1 cellular context compared by ENCODE assay signal in the genomic region with DNA sequence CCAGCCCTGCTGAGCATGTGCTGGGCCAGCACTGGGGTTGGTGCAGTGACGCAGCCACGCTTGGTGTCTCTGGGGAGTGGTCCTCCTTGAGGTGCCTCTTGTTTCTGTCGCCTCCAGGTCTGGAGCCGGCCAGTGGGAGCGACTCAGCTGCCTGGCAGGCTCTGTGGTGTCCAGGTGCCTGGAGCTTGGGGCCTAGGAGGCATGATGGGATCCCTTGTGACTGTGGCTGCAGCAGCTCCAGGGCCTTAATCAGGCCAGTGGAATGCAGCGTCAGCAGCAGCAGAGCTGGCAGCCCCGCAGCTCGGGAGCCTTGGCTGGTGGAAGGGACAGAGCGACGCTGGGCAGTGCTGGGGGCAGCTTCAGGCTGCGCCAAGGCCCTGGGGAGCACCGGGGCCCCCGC.
TF ChIP-seq lines count a peak whose summit lies in the region.

No MANE protein-coding gene starts in this region.

TF ChIP-seq in GM23338, 12 proteins besides CTCF, POLR2A, EP300 and RAD21 (continued from another document):
- TF ChIP-seq, protein P1, sequence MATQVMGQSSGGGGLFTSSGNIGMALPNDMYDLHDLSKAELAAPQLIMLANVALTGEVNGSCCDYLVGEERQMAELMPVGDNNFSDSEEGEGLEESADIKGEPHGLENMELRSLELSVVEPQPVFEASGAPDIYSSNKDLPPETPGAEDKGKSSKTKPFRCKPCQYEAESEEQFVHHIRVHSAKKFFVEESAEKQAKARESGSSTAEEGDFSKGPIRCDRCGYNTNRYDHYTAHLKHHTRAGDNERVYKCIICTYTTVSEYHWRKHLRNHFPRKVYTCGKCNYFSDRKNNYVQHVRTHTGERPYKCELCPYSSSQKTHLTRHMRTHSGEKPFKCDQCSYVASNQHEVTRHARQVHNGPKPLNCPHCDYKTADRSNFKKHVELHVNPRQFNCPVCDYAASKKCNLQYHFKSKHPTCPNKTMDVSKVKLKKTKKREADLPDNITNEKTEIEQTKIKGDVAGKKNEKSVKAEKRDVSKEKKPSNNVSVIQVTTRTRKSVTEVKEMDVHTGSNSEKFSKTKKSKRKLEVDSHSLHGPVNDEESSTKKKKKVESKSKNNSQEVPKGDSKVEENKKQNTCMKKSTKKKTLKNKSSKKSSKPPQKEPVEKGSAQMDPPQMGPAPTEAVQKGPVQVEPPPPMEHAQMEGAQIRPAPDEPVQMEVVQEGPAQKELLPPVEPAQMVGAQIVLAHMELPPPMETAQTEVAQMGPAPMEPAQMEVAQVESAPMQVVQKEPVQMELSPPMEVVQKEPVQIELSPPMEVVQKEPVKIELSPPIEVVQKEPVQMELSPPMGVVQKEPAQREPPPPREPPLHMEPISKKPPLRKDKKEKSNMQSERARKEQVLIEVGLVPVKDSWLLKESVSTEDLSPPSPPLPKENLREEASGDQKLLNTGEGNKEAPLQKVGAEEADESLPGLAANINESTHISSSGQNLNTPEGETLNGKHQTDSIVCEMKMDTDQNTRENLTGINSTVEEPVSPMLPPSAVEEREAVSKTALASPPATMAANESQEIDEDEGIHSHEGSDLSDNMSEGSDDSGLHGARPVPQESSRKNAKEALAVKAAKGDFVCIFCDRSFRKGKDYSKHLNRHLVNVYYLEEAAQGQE (IDR thresholded peaks at IDR 0.05; ENCODE audit: unreplicated experiment): no peak
- TF ChIP-seq JUNB (IDR thresholded peaks at IDR 0.05; ENCODE audit: unreplicated experiment): no peak
- no peak for TF ChIP-seq ZNF331 (CRISPR knock-in tag; IDR thresholded peaks at IDR 0.05; ENCODE audit: low read depth)
- no peak for TF ChIP-seq EZH2 (IDR thresholded peaks at IDR 0.05; ENCODE audit: low read depth, unreplicated experiment)
- TF ChIP-seq, protein P2, sequence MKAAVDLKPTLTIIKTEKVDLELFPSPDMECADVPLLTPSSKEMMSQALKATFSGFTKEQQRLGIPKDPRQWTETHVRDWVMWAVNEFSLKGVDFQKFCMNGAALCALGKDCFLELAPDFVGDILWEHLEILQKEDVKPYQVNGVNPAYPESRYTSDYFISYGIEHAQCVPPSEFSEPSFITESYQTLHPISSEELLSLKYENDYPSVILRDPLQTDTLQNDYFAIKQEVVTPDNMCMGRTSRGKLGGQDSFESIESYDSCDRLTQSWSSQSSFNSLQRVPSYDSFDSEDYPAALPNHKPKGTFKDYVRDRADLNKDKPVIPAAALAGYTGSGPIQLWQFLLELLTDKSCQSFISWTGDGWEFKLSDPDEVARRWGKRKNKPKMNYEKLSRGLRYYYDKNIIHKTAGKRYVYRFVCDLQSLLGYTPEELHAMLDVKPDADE (IDR thresholded peaks at IDR 0.05): no peak
- no peak for TF ChIP-seq EZH2phosphoT487 (IDR thresholded peaks at IDR 0.05; ENCODE audit: unreplicated experiment)
- TF ChIP-seq CREB1 (CRISPR knock-in tag; IDR thresholded peaks at IDR 0.05; ENCODE audit: low read depth): no peak
- no peak for TF ChIP-seq ZNF114 (CRISPR knock-in tag; IDR thresholded peaks at IDR 0.05)
- TF ChIP-seq STAT1 (IDR thresholded peaks at IDR 0.05; ENCODE audit: unreplicated experiment): no peak
- no peak for TF ChIP-seq POLR2AphosphoS5 (IDR thresholded peaks at IDR 0.05; ENCODE audit: low read depth)
- no peak for TF ChIP-seq NANOG (IDR thresholded peaks at IDR 0.05; ENCODE audit: borderline replicate concordance)
